In the genomic region with DNA sequence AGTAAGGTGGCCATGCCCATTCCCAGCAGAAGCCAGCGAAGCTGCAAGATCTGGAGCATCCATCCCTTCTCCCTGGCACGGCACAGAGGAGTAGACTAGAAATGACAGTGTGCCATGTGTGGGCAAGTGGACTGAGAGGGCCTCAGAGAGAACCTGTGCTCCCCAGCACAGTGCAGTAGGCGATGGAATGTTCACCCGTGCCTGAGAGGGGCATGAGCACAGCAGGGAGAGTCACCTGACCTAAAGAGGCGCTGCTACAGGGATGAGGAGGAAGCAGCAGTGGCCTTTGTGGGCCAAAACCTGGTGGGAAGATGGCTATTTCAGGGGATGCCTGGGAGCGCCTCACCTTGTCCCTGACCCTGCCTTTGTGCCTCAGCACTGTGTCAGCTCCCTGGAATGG, we compare ENCODE assay signal across 16 cellular contexts.
"Had no signal": no experiment of that assay in that cellular context is flagged by ENCODE, and none has a peak within 500 bp of the region (broad histone marks: within the 10 kb centered on the region; RNA-seq: fewer than 3 reads in every experiment).

No MANE protein-coding gene starts in this region.

- H3K4me1 Mint-ChIP-seq: stimulated activated effector memory CD8-positive, alpha-beta T cell treated with anti-CD3 and anti-CD28 coated beads, Interleukin-12 subunit alpha, Interleukin-12 subunit beta, amount 100 ng/mL, for 72 hours had no signal

- H3K27ac Mint-ChIP-seq: activated CD4-positive, alpha-beta memory T cell treated with anti-CD3 and anti-CD28 coated beads for 36 hours; activated CD4-positive, alpha-beta T cell treated with anti-CD3 and anti-CD28 coated beads for 36 hours; activated naive CD4-positive, alpha-beta T cell treated with anti-CD3 and anti-CD28 coated beads, Interleukin-2, amount 50 U/mL, for 24 hours; stimulated activated effector memory CD8-positive, alpha-beta T cell treated with anti-CD3 and anti-CD28 coated beads, Interleukin-12 subunit alpha, Interleukin-12 subunit beta, amount 100 ng/mL, for 72 hours; T-helper 17 cell had no signal

- H3K4me3 Mint-ChIP-seq: activated CD4-positive, alpha-beta memory T cell treated with anti-CD3 and anti-CD28 coated beads for 36 hours; activated CD4-positive, alpha-beta T cell treated with anti-CD3 and anti-CD28 coated beads for 36 hours; activated naive CD4-positive, alpha-beta T cell treated with anti-CD3 and anti-CD28 coated beads, Interleukin-2, amount 50 U/mL, for 24 hours; activated T-cell treated with anti-CD3 and anti-CD28 coated beads, Interleukin-2, amount 50 U/mL, for 4 hours; stimulated activated effector memory CD8-positive, alpha-beta T cell treated with anti-CD3 and anti-CD28 coated beads, Interleukin-12 subunit alpha, Interleukin-12 subunit beta, amount 100 ng/mL, for 72 hours; T-helper 17 cell had no signal

- H3K4me3 ChIP-seq: adrenal gland, dorsolateral prefrontal cortex, pancreas, tibial artery, vagina had no signal

- H3K4me1 ChIP-seq: adrenal gland, tibial artery, vagina had no signal

- DNase-seq: activated CD4-positive, alpha-beta memory T cell treated with anti-CD3 and anti-CD28 coated beads for 36 hours; activated CD4-positive, alpha-beta T cell treated with anti-CD3 and anti-CD28 coated beads for 36 hours; activated effector memory CD4-positive, alpha-beta T cell treated with Interleukin-2 at 50 U/mL for 16 hours; activated T-cell treated with anti-CD3 and anti-CD28 coated beads, Interleukin-2, amount 50 U/mL, for 4 hours; adrenal gland; dorsolateral prefrontal cortex; midbrain; stimulated activated CD4-positive, alpha-beta T cell treated with anti-CD3 and anti-CD28 coated beads, Interleukin-12 subunit alpha, Interleukin-12 subunit beta, amount 100 ng/mL, for 4 hours; stimulated activated CD4-positive, alpha-beta T cell treated with anti-CD3 and anti-CD28 coated beads, Interleukin-2, amount 100 ng/mL, for 24 hours; T-helper 17 cell; tibial artery; WERI-Rb-1 had no signal

- H3K9me3 ChIP-seq: adrenal gland, pancreas, tibial artery, vagina had no signal

- H3K27ac ChIP-seq: adrenal gland, dorsolateral prefrontal cortex, pancreas, tibial artery, vagina, WERI-Rb-1 had no signal

- H3K27me3 Mint-ChIP-seq: activated CD4-positive, alpha-beta memory T cell treated with anti-CD3 and anti-CD28 coated beads for 36 hours; activated CD4-positive, alpha-beta T cell treated with anti-CD3 and anti-CD28 coated beads for 36 hours; activated naive CD4-positive, alpha-beta T cell treated with anti-CD3 and anti-CD28 coated beads, Interleukin-2, amount 50 U/mL, for 24 hours; T-helper 17 cell had no signal

- H3K27me3 ChIP-seq: adrenal gland, dorsolateral prefrontal cortex, pancreas, vagina had no signal

- H3K9me3 Mint-ChIP-seq: activated CD4-positive, alpha-beta memory T cell treated with anti-CD3 and anti-CD28 coated beads for 36 hours; activated naive CD4-positive, alpha-beta T cell treated with anti-CD3 and anti-CD28 coated beads, Interleukin-2, amount 50 U/mL, for 24 hours; activated T-cell treated with anti-CD3 and anti-CD28 coated beads, Interleukin-2, amount 50 U/mL, for 4 hours; stimulated activated effector memory CD8-positive, alpha-beta T cell treated with anti-CD3 and anti-CD28 coated beads, Interleukin-12 subunit alpha, Interleukin-12 subunit beta, amount 100 ng/mL, for 72 hours had no signal

- H3K36me3 ChIP-seq: adrenal gland, pancreas, tibial artery, vagina, WERI-Rb-1 had no signal

- ATAC-seq: activated CD4-positive, alpha-beta T cell treated with anti-CD3 and anti-CD28 coated beads for 36 hours; activated T-cell treated with anti-CD3 and anti-CD28 coated beads, Interleukin-2, amount 50 U/mL, for 4 hours; pancreas; stimulated activated effector memory CD8-positive, alpha-beta T cell treated with anti-CD3 and anti-CD28 coated beads, Interleukin-12 subunit alpha, Interleukin-12 subunit beta, amount 100 ng/mL, for 72 hours; T-helper 17 cell had no signal

- H3K36me3 Mint-ChIP-seq: activated CD4-positive, alpha-beta memory T cell treated with anti-CD3 and anti-CD28 coated beads for 36 hours; activated naive CD4-positive, alpha-beta T cell treated with anti-CD3 and anti-CD28 coated beads, Interleukin-2, amount 50 U/mL, for 24 hours; stimulated activated effector memory CD8-positive, alpha-beta T cell treated with anti-CD3 and anti-CD28 coated beads, Interleukin-12 subunit alpha, Interleukin-12 subunit beta, amount 100 ng/mL, for 72 hours had no signal
